ENCODE assay signal across 8 cellular contexts in the genomic region with DNA sequence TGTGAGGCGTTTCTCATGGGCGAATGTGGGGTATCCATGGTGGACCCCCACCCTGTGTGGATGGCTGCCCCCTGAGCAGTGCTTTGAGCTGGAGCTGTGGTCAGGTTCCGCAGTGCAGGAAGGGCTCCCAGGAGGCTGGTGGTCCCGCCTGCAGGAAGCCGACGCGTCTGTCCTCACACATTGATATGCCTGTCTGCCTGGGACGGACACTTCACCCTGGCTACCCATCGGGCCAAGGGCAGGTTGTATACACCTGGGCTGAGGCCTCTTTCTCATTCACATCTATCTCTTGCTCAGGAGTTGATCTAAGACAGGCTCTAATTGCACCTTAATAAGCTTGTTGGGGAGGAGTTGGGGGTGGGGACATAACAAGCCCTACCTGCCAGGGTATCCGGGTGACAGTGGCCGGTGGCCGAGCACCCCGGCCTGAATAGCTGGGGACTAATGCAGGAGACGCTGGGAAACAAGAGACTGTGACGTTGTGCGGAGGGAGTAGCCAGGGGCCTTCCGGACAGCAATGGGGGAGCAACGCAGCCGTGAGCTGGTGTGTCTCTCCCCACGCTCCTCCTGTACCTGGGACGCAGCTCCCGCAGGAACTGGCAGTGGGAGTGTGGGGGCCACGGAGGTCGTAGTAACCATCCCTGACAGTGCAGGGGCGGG. TPM values are rescaled to one million over a fixed set of nuclear protein-coding genes. Genes with fewer than 3 reads are reported as not detected.
A peak's percentile ranks its signal among the peaks of the same experiment; 100 is the strongest.
DNase-seq lines count a peak whose midpoint lies in the region; ATAC-seq and TF ChIP-seq lines count a peak whose summit lies in the region.

No MANE protein-coding gene starts in this region.

- H3K9me3 ChIP-seq in thyroid gland (no peaks in the 10 kb centered on the region), HAP-1 (no peaks in the 10 kb centered on the region)

- peaks cover 6% of the 10 kb centered on the region for H3K4me1 Mint-ChIP-seq in activated CD8-positive, alpha-beta memory T cell treated with anti-CD3 and anti-CD28 coated beads, Interleukin-2, amount 10 ng/mL, durations not matched to agents 7 days and 5 days
- H3K4me1 Mint-ChIP-seq in activated T-helper 17 cell treated with anti-CD3 and anti-CD28 coated beads, Interleukin-2, amount 50 U/mL, for 72 hours, result peaks cover 5% of the 10 kb centered on the region

- no peaks in the 10 kb centered on the region for H3K27me3 ChIP-seq in thyroid gland
- H3K27me3 ChIP-seq in HAP-1 (ENCODE audit: low read depth), result no peaks in the 10 kb centered on the region

- H3K9me3 Mint-ChIP-seq in activated CD8-positive, alpha-beta memory T cell treated with anti-CD3 and anti-CD28 coated beads, Interleukin-2, amount 10 ng/mL, durations not matched to agents 7 days and 5 days (ENCODE audit: low read depth), result no peaks in the 10 kb centered on the region
- no peaks in the 10 kb centered on the region for H3K9me3 Mint-ChIP-seq in activated T-helper 17 cell treated with anti-CD3 and anti-CD28 coated beads, Interleukin-2, amount 50 U/mL, for 72 hours

- H3K27ac Mint-ChIP-seq in activated CD8-positive, alpha-beta memory T cell treated with anti-CD3 and anti-CD28 coated beads, Interleukin-2, amount 10 ng/mL, durations not matched to agents 7 days and 5 days, result no peak overlapping the region
- H3K27ac Mint-ChIP-seq in activated T-helper 17 cell treated with anti-CD3 and anti-CD28 coated beads, Interleukin-2, amount 50 U/mL, for 72 hours, result peak overlapping the region; percentile 47

- H3K36me3 Mint-ChIP-seq in activated CD8-positive, alpha-beta memory T cell treated with anti-CD3 and anti-CD28 coated beads, Interleukin-2, amount 10 ng/mL, durations not matched to agents 7 days and 5 days, result peaks cover 9% of the 10 kb centered on the region
- H3K36me3 Mint-ChIP-seq in activated T-helper 17 cell treated with anti-CD3 and anti-CD28 coated beads, Interleukin-2, amount 50 U/mL, for 72 hours (ENCODE audit: low read depth), result peaks cover 27% of the 10 kb centered on the region

- DNase-seq in activated CD8-positive, alpha-beta memory T cell treated with anti-CD3 and anti-CD28 coated beads, Interleukin-2, amount 10 ng/mL, durations not matched to agents 7 days and 5 days, result no peak
- DNase-seq in activated CD8-positive, alpha-beta memory T cell treated with anti-CD3 and anti-CD28 coated beads, Interleukin-2, amount 50 U/mL, for 48 hours, result no peak
- DNase-seq in inferior parietal cortex (ENCODE audit: extremely low spot score), result peak; percentile 27
- peak; percentile 81 to 94 for DNase-seq in thyroid gland
- no peak for DNase-seq in HAP-1 (ENCODE audit: low spot score in 2 of 2)
- no peak for DNase-seq in MV-4-11 (lab: John Stamatoyannopoulos, UW)
- DNase-seq in UCSD-AML1 (lab: John Stamatoyannopoulos, UW; ENCODE audit: unreplicated experiment), result no peak

- H3K4me3 ChIP-seq in thyroid gland (replicated peaks in 1 of 3), result no peak overlapping the region
- no peak overlapping the region for H3K4me3 ChIP-seq in HAP-1

- CTCF ChIA-PET in activated CD8-positive, alpha-beta memory T cell treated with anti-CD3 and anti-CD28 coated beads, Interleukin-2, amount 10 ng/mL, durations not matched to agents 7 days and 5 days (lab: Charles Lee), result interaction anchor here (0.9 kb wide), 1 partner anchor 12 kb away, joined by 3 read pairs; no protein-coding TSS in a partner anchor

- H3K4me1 ChIP-seq in thyroid gland (peaks cover 21 to 32% of the 10 kb centered on the region in 2 donors), HAP-1 (no peaks in the 10 kb centered on the region)

- WGBS in thyroid gland, 2 donors, result 17 to 59% methylated on average over 14 to 15 of the region's 25 CpGs

- H3K27ac ChIP-seq in thyroid gland, result peak overlapping the region; percentile 69 to 98 (median 97)

- no peaks in the 10 kb centered on the region for H3K27me3 Mint-ChIP-seq in activated CD8-positive, alpha-beta memory T cell treated with anti-CD3 and anti-CD28 coated beads, Interleukin-2, amount 10 ng/mL, durations not matched to agents 7 days and 5 days
- H3K27me3 Mint-ChIP-seq in activated T-helper 17 cell treated with anti-CD3 and anti-CD28 coated beads, Interleukin-2, amount 50 U/mL, for 72 hours, result no peaks in the 10 kb centered on the region

- H3K36me3 ChIP-seq in thyroid gland (peaks cover 14% of the 10 kb centered on the region in 2 donors), HAP-1 (replicated peaks) (peaks cover 21% of the 10 kb centered on the region)

- no peak for TF ChIP-seq CTCF in thyroid gland (IDR thresholded peaks at IDR 0.05)

- intact Hi-C loops in thyroid gland (cut with DNase I), result no loop called here

- TF ChIP-seq POLR2A in thyroid gland (IDR thresholded peaks at IDR 0.05), result peak in 1 of 2 donors; percentile 71

- peak; percentile 35 for ATAC-seq in activated CD8-positive, alpha-beta memory T cell treated with anti-CD3 and anti-CD28 coated beads, Interleukin-2, amount 10 ng/mL, durations not matched to agents 7 days and 5 days
- peak; percentile 47 for ATAC-seq in activated T-helper 17 cell treated with anti-CD3 and anti-CD28 coated beads, Interleukin-2, amount 50 U/mL, for 72 hours (replicated peaks)

- in situ Hi-C loops in HAP-1 (cut with MboI; ENCODE audit: low sequenced_read_pairs), result no loop called here

- no peak overlapping the region for H3K4me3 Mint-ChIP-seq in activated CD8-positive, alpha-beta memory T cell treated with anti-CD3 and anti-CD28 coated beads, Interleukin-2, amount 10 ng/mL, durations not matched to agents 7 days and 5 days
- H3K4me3 Mint-ChIP-seq in activated T-helper 17 cell treated with anti-CD3 and anti-CD28 coated beads, Interleukin-2, amount 50 U/mL, for 72 hours, result no peak overlapping the region

RNA-seq across cellular contexts. Expression of a gene that starts 21.7 kb away (rescaled TPM):
- total RNA-seq in activated CD8-positive, alpha-beta memory T cell treated with anti-CD3 and anti-CD28 coated beads, Interleukin-2, amount 10 ng/mL, durations not matched to agents 7 days and 5 days, result 10 to 100 TPM; 95.3 to 99.6 TPM
- 100 to 1,000 TPM; 102 to 115 TPM for total RNA-seq in activated T-helper 17 cell treated with anti-CD3 and anti-CD28 coated beads, Interleukin-2, amount 50 U/mL, for 72 hours
- 10 to 100 TPM; 70.6 to 95.5 (median 92.4) TPM for total RNA-seq in thyroid gland

RNA-seq across cellular contexts. Expression of a gene that starts 35.5 kb away (rescaled TPM):
- 10 to 100 TPM; 44.2 to 47.4 TPM for total RNA-seq in activated CD8-positive, alpha-beta memory T cell treated with anti-CD3 and anti-CD28 coated beads, Interleukin-2, amount 10 ng/mL, durations not matched to agents 7 days and 5 days
- 10 to 100 TPM; 32.5 to 33.6 TPM for total RNA-seq in activated T-helper 17 cell treated with anti-CD3 and anti-CD28 coated beads, Interleukin-2, amount 50 U/mL, for 72 hours
- 10 to 100 TPM in 3 of 4 donors, 1 to 10 TPM in 1; 9.1 to 32.4 (median 14.5) TPM for total RNA-seq in thyroid gland

RNA-seq across cellular contexts. Expression of a gene that starts 48.8 kb away (rescaled TPM):
- total RNA-seq in activated CD8-positive, alpha-beta memory T cell treated with anti-CD3 and anti-CD28 coated beads, Interleukin-2, amount 10 ng/mL, durations not matched to agents 7 days and 5 days, result 10 to 100 TPM; 37.7 to 45.2 TPM
- total RNA-seq in activated T-helper 17 cell treated with anti-CD3 and anti-CD28 coated beads, Interleukin-2, amount 50 U/mL, for 72 hours, result 10 to 100 TPM; 33.3 to 57.4 TPM
- total RNA-seq in thyroid gland, result 10 to 100 TPM; 11.0 to 20.1 (median 18.7) TPM

Comparison
In these comparisons a context has a peak if more than half of its experiments do, and no peak if none do; other contexts are left out.
1. DNase-seq: peak in inferior parietal cortex (single experiment) and thyroid gland (2 of 2); none in activated CD8-positive, alpha-beta memory T cell treated with anti-CD3 and anti-CD28 coated beads, Interleukin-2, amount 10 ng/mL, durations not matched to agents 7 days and 5 days (single experiment), activated CD8-positive, alpha-beta memory T cell treated with anti-CD3 and anti-CD28 coated beads, Interleukin-2, amount 50 U/mL, for 48 hours (single experiment), HAP-1 (0 of 2), MV-4-11 (single experiment) and UCSD-AML1 (single experiment).